33 cellular contexts compared by ENCODE assay signal in genomic region chr1:50860256-50860655, GRCh38.
"Had no signal": no experiment of that assay in that cellular context is flagged by ENCODE, and none has a peak within 500 bp of the region (broad histone marks: within the 10 kb centered on the region; RNA-seq: fewer than 3 reads in every experiment).

No MANE protein-coding gene starts in this region.

- DNase-seq: Karpas-422, Kasumi-1, MG63, MM.1S, MV-4-11, NCI-H1048, NCI-H1092, NCI-H1092 treated with DMSO at 0.1 percent for 48 hours, NCI-H1105, NCI-H1105 treated with DMSO at 0.1 percent for 48 hours, NCI-H1417, NCI-H1417 treated with DMSO at 0.1 percent for 48 hours, NCI-H1436, NCI-H1436 treated with DMSO at 0.1 percent for 48 hours, NCI-H146, NCI-H1694, NCI-H1694 treated with DMSO at 0.1 percent for 48 hours, NCI-H187, NCI-H187 treated with DMSO at 0.1 percent for 48 hours, NCI-H1930, NCI-H2029, NCI-H2029 treated with DMSO at 0.1 percent for 48 hours, NCI-H2081, NCI-H2081 treated with DMSO at 0.1 percent for 48 hours, NCI-H2107, NCI-H2171, NCI-H2171 treated with DMSO at 0.1 percent for 48 hours, NCI-H2227 treated with DMSO at 0.1 percent for 48 hours, NCI-H226, NCI-H345, NCI-H446, NCI-H446 treated with DMSO at 0.1 percent for 48 hours, NCI-H510A had no signal
